In genomic region chr1:206739411-206740076, GRCh38 we compare ENCODE assay signal across 9 cellular contexts. TPM values are rescaled to one million over a fixed set of nuclear protein-coding genes. Genes with fewer than 3 reads are reported as not detected.
DNase-seq lines count a peak whose midpoint lies in the region; ATAC-seq and TF ChIP-seq lines count a peak whose summit lies in the region.
"Had no signal": no experiment of that assay in that cellular context is flagged by ENCODE, and none has a peak within 500 bp of the region (broad histone marks: within the 10 kb centered on the region; RNA-seq: fewer than 3 reads in every experiment).

No MANE protein-coding gene starts in this region.

- no peaks in the 10 kb centered on the region for H3K9me3 Mint-ChIP-seq in activated CD8-positive, alpha-beta T cell treated with anti-CD3 and anti-CD28 coated beads for 36 hours
- H3K9me3 Mint-ChIP-seq in stimulated activated memory B cell treated with anti-CD40 and anti-IgM and Interleukin-4, amounts not matched to agents 10 μg/mL and 1 μg/mL and 100 μg/mL, for 72 hours, result no peaks in the 10 kb centered on the region

- CTCF ChIA-PET in activated CD8-positive, alpha-beta T cell treated with anti-CD3 and anti-CD28 coated beads for 36 hours (lab: Charles Lee), result interaction anchor here (1.0 to 3.3 kb wide), 20 partner anchors 12 to 242 kb away, joined by 3 to 42 read pairs (median 6); partner anchors contain the start of genes FCMR, IL10 and IL19

- peak overlapping the region; percentile 26 for H3K4me3 Mint-ChIP-seq in activated CD8-positive, alpha-beta T cell treated with anti-CD3 and anti-CD28 coated beads for 36 hours
- H3K4me3 Mint-ChIP-seq in stimulated activated memory B cell treated with anti-CD40 and anti-IgM and Interleukin-4, amounts not matched to agents 10 μg/mL and 1 μg/mL and 100 μg/mL, for 72 hours, result peak overlapping the region; percentile 40

- TF ChIP-seq CTCF in GM13976 (IDR thresholded peaks at IDR 0.05; ENCODE audit: borderline replicate concordance, control extremely low read depth, extremely low read depth, insufficient read depth, missing control alignments), result no peak
- no peak for TF ChIP-seq CTCF in activated CD8-positive, alpha-beta T cell treated with anti-CD3 and anti-CD28 coated beads for 36 hours (IDR thresholded peaks at IDR 0.05)

- H3K4me1 Mint-ChIP-seq in activated CD8-positive, alpha-beta T cell treated with anti-CD3 and anti-CD28 coated beads for 36 hours (ENCODE audit: low read depth), result peaks cover 91% of the 10 kb centered on the region
- H3K4me1 Mint-ChIP-seq in stimulated activated memory B cell treated with anti-CD40 and anti-IgM and Interleukin-4, amounts not matched to agents 10 μg/mL and 1 μg/mL and 100 μg/mL, for 72 hours, result peaks cover 93% of the 10 kb centered on the region

- peak overlapping the region; percentile 87 for H3K27ac Mint-ChIP-seq in activated CD8-positive, alpha-beta T cell treated with anti-CD3 and anti-CD28 coated beads for 36 hours
- peak overlapping the region; percentile 82 for H3K27ac Mint-ChIP-seq in stimulated activated memory B cell treated with anti-CD40 and anti-IgM and Interleukin-4, amounts not matched to agents 10 μg/mL and 1 μg/mL and 100 μg/mL, for 72 hours

- H3K36me3 Mint-ChIP-seq in activated CD8-positive, alpha-beta T cell treated with anti-CD3 and anti-CD28 coated beads for 36 hours (ENCODE audit: low read depth), result peaks cover 3% of the 10 kb centered on the region
- H3K36me3 Mint-ChIP-seq in stimulated activated memory B cell treated with anti-CD40 and anti-IgM and Interleukin-4, amounts not matched to agents 10 μg/mL and 1 μg/mL and 100 μg/mL, for 72 hours, result no peaks in the 10 kb centered on the region

- DNase-seq in GM13976 (ENCODE audit: low spot score) (peak; percentile 81), NCI-H2171 treated with DMSO at 0.1 percent for 48 hours (lab: John Stamatoyannopoulos, UW) (no peak), activated gamma-delta T cell treated with Interleukin-2 at 50 U/mL for 16 hours (no peak)
- DNase-seq in activated CD8-positive, alpha-beta T cell treated with anti-CD3 and anti-CD28 coated beads for 36 hours, result peak; percentile 71
- no peak for DNase-seq in effector CD4-positive, alpha-beta T cell

- intact Hi-C loops in activated CD8-positive, alpha-beta T cell treated with anti-CD3 and anti-CD28 coated beads for 36 hours (cut with micrococcal nuclease), result loop anchor here (1.0 to 5.0 kb wide), 4 partner anchors 29 to 173 kb away; no protein-coding TSS in a partner anchor

- in situ Hi-C loops in GM13976 (cut with MboI; ENCODE audit: low sequenced_read_pairs, unreplicated experiment), result loop anchor here (5.0 kb wide), 3 partner anchors 73 to 243 kb away; no protein-coding TSS in a partner anchor

- POLR2A ChIA-PET in activated CD8-positive, alpha-beta T cell treated with anti-CD3 and anti-CD28 coated beads for 36 hours (lab: Charles Lee), result interaction anchor here (0.7 to 2.4 kb wide), 8 partner anchors 19 to 78 kb away, joined by 3 to 9 read pairs (median 4); partner anchors contain the start of gene IL19

- ATAC-seq in GM19468 (IDR thresholded peaks at IDR 0.05; ENCODE audit: extremely low read depth, unreplicated experiment), result peak; percentile 56
- peak; percentile 71 for ATAC-seq in HG03442 (IDR thresholded peaks at IDR 0.05; ENCODE audit: unreplicated experiment)
- peak; percentile 74 for ATAC-seq in activated CD8-positive, alpha-beta T cell treated with anti-CD3 and anti-CD28 coated beads for 36 hours
- peak; percentile 91 for ATAC-seq in stimulated activated memory B cell treated with anti-CD40 and anti-IgM and Interleukin-4, amounts not matched to agents 10 μg/mL and 1 μg/mL and 100 μg/mL, for 72 hours

- no peaks in the 10 kb centered on the region for H3K27me3 Mint-ChIP-seq in activated CD8-positive, alpha-beta T cell treated with anti-CD3 and anti-CD28 coated beads for 36 hours
- no peaks in the 10 kb centered on the region for H3K27me3 Mint-ChIP-seq in stimulated activated memory B cell treated with anti-CD40 and anti-IgM and Interleukin-4, amounts not matched to agents 10 μg/mL and 1 μg/mL and 100 μg/mL, for 72 hours

RNA-seq across cellular contexts. Expression of gene IL19, which starts 31.0 kb away (rescaled TPM):
- total RNA-seq in activated CD8-positive, alpha-beta T cell treated with anti-CD3 and anti-CD28 coated beads for 36 hours, result not detected
- total RNA-seq: SJSA1 had no signal

RNA-seq across cellular contexts. Expression of gene IL10, which starts 32.8 kb away (rescaled TPM):
- total RNA-seq in activated CD8-positive, alpha-beta T cell treated with anti-CD3 and anti-CD28 coated beads for 36 hours, result under 1 TPM in 1 of 2 experiments, not detected in 1; 0.32 TPM
- total RNA-seq: SJSA1 had no signal

RNA-seq across cellular contexts. Expression of gene MAPKAPK2, which starts 54.8 kb away (rescaled TPM):
- total RNA-seq in activated CD8-positive, alpha-beta T cell treated with anti-CD3 and anti-CD28 coated beads for 36 hours, result 10 to 100 TPM; 50.4 to 51.4 TPM

Comparison
In these comparisons a context has a peak if more than half of its experiments do, and no peak if none do; other contexts are left out.
1. DNase-seq: peak in GM13976 (single experiment) and activated CD8-positive, alpha-beta T cell treated with anti-CD3 and anti-CD28 coated beads for 36 hours (single experiment); none in effector CD4-positive, alpha-beta T cell (single experiment), NCI-H2171 treated with DMSO at 0.1 percent for 48 hours (single experiment) and activated gamma-delta T cell treated with Interleukin-2 at 50 U/mL for 16 hours (single experiment).
2. Peak in every context shown above with its lines, with median percentiles within 50 percentile points of each other: ATAC-seq.